ENCODE assay signal across 9 cellular contexts in the genomic region with DNA sequence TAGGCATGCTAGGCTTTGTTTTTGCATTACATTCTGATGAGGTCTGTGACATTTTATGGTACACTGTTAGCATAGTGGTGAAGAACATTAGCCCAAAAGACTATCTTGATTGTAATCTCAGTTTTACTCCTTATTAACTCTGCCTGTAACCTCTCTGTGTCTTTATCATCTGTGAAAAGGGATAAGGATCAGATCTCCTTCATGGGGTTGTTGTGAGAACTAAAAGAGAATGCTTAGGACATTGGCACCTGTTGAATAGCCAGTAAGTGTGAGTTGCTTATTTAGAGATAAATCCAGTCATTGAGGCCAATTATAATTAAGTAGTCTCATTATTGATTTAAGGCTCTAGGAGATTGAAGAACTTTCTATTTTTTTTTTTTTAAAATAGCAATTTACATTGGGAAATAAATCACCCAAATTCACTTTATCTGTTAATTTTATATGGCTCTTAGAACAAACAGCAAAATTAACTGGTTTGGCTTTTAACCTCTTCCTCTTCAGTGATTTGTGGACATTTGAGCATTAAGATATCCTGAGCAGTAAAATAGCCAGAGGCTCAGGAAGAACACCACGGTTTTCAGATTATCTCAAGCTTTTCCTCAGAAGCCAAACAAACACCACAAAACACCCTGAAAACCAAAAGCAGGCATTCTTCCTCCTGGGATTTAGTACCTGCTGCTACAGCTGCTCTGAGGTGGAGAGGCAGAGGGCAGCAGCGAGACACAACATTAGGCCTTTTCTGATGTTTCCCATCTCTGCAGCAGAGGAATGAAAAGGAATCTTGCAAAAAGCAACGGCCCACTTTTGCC.
A peak's percentile ranks its signal among the peaks of the same experiment; 100 is the strongest.
DNase-seq lines count a peak whose midpoint lies in the region; ATAC-seq and TF ChIP-seq lines count a peak whose summit lies in the region.
"Had no signal": no experiment of that assay in that cellular context is flagged by ENCODE, and none has a peak within 500 bp of the region (broad histone marks: within the 10 kb centered on the region; RNA-seq: fewer than 3 reads in every experiment).

No MANE protein-coding gene starts in this region.

- peaks cover 6% of the 10 kb centered on the region for H3K9me3 Mint-ChIP-seq in type B pancreatic cell
- H3K9me3 Mint-ChIP-seq: activated naive CD4-positive, alpha-beta T cell treated with anti-CD3 and anti-CD28 coated beads, Interleukin-2, amount 50 U/mL, for 24 hours had no signal

- no peaks in the 10 kb centered on the region for H3K27me3 ChIP-seq in left ventricle myocardium inferior (ENCODE audit: low read depth)

- H3K36me3 Mint-ChIP-seq in type B pancreatic cell, result peaks cover 20% of the 10 kb centered on the region
- H3K36me3 Mint-ChIP-seq: activated naive CD4-positive, alpha-beta T cell treated with anti-CD3 and anti-CD28 coated beads, Interleukin-2, amount 50 U/mL, for 24 hours had no signal

- peaks cover 6% of the 10 kb centered on the region for H3K4me1 Mint-ChIP-seq in type B pancreatic cell (ENCODE audit: unreplicated experiment)
- H3K4me1 Mint-ChIP-seq: activated naive CD4-positive, alpha-beta T cell treated with anti-CD3 and anti-CD28 coated beads, Interleukin-2, amount 50 U/mL, for 24 hours had no signal

- H3K4me3 Mint-ChIP-seq in type B pancreatic cell, result no peak overlapping the region
- H3K4me3 Mint-ChIP-seq: activated naive CD4-positive, alpha-beta T cell treated with anti-CD3 and anti-CD28 coated beads, Interleukin-2, amount 50 U/mL, for 24 hours had no signal

- intact Hi-C loops in Right ventricle myocardium superior (cut with DNase I) (no loop called here), cardiac septum (cut with DNase I) (no loop called here), left ventricle myocardium inferior (cut with micrococcal nuclease) (no loop called here)

- TF ChIP-seq CTCF in left ventricle myocardium inferior (IDR thresholded peaks at IDR 0.05; ENCODE audit: borderline replicate concordance) (peak; percentile 54), type B pancreatic cell (conservative IDR thresholded peaks at IDR 0.05) (peak; percentile 68)

- no peak for DNase-seq in Right ventricle myocardium superior
- no peak for DNase-seq in cardiac septum (ENCODE audit: low spot score)
- peak; percentile 7 for DNase-seq in RPMI7951 (ENCODE audit: low read depth)
- no peak for DNase-seq in left ventricle myocardium inferior
- no peak for DNase-seq in type B pancreatic cell (ENCODE audit: extremely low spot score, unreplicated experiment)
- no peak for DNase-seq in activated T-cell treated with anti-CD3 and anti-CD28 coated beads, Interleukin-2, amount 50 U/mL, for 48 hours
- no peak for DNase-seq in middle frontal gyrus (ENCODE audit: extremely low spot score, low spot score)

- H3K9me3 ChIP-seq in left ventricle myocardium inferior (replicated peaks), result no peaks in the 10 kb centered on the region

- no peaks in the 10 kb centered on the region for H3K27me3 Mint-ChIP-seq in type B pancreatic cell
- H3K27me3 Mint-ChIP-seq: activated naive CD4-positive, alpha-beta T cell treated with anti-CD3 and anti-CD28 coated beads, Interleukin-2, amount 50 U/mL, for 24 hours had no signal

- H3K27ac Mint-ChIP-seq in type B pancreatic cell, result no peak overlapping the region
- H3K27ac Mint-ChIP-seq: activated naive CD4-positive, alpha-beta T cell treated with anti-CD3 and anti-CD28 coated beads, Interleukin-2, amount 50 U/mL, for 24 hours had no signal

- no peak overlapping the region for H3K4me3 ChIP-seq in left ventricle myocardium inferior

- no peak overlapping the region for H3K27ac ChIP-seq in left ventricle myocardium inferior (replicated peaks)

- ATAC-seq in Right ventricle myocardium superior (ENCODE audit: poor library complexity), result peak; percentile 38
- ATAC-seq in HG02763 (IDR thresholded peaks at IDR 0.05; ENCODE audit: unreplicated experiment), result no peak

- peaks cover 31% of the 10 kb centered on the region for H3K4me1 ChIP-seq in left ventricle myocardium inferior

- H3K36me3 ChIP-seq in left ventricle myocardium inferior, result peaks cover 5% of the 10 kb centered on the region
